ENCODE assay signal across 27 cellular contexts in the genomic region with DNA sequence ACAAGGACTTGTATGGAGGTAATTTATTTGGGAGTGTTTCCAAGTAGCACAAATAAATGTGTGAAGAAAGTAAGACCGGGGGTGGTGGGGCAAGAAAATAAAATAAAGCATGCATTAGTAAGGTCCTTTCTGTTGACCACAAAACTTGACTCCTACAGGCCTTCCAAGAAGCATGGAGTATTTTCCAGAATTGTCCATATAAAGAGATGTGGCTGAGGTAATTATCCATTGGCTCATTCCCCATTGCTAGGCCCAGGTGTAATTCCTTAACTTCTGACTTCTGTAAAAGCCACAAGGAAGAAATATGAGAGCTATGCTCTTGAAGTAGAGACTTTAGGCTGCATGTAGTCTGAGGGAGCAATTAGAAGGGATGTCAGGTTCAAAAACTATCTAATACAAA.
"Had no signal": no experiment of that assay in that cellular context is flagged by ENCODE, and none has a peak within 500 bp of the region (broad histone marks: within the 10 kb centered on the region; RNA-seq: fewer than 3 reads in every experiment).

No MANE protein-coding gene starts in this region.

- H3K27ac ChIP-seq: PC-9, SJCRH30, SK-N-MC, WERI-Rb-1 had no signal

- H3K27me3 ChIP-seq: SJCRH30 had no signal

- DNase-seq: activated CD4-positive, alpha-beta T cell treated with anti-CD3 and anti-CD28 coated beads, Interleukin-2, amount 10 ng/mL, durations not matched to agents 24 days and 14 days; activated CD4-positive, alpha-beta T cell treated with anti-CD3 and anti-CD28 coated beads, Interleukin-2, amount 50 U/mL, for 4 hours; activated CD8-positive, alpha-beta T cell treated with anti-CD3 and anti-CD28 coated beads for 36 hours; activated gamma-delta T cell treated with Interleukin-2 at 50 U/mL for 16 hours; activated naive CD4-positive, alpha-beta T cell treated with anti-CD3 and anti-CD28 coated beads for 36 hours; activated naive CD8-positive, alpha-beta T cell treated with anti-CD3 and anti-CD28 coated beads, Interleukin-2, amount 50 U/mL, for 24 hours; activated T-cell treated with anti-CD3 and anti-CD28 coated beads, Interleukin-2, amount 50 U/mL, for 4 hours; anterior cingulate cortex; caudate nucleus; cerebellar nuclear complex; KG1; NCI-H1092 treated with DMSO at 0.1 percent for 48 hours; NCI-H1417; NCI-H146; NCI-H187; NCI-H2029 treated with DMSO at 0.1 percent for 48 hours; NCI-H2171; NCI-H510A; NCI-H526; NCI-H748 treated with DMSO at 0.1 percent for 48 hours; NK-92 treated with Interleukin-12 subunit alpha and Interleukin-12 subunit beta, amount 100 ng/mL, for 24 hours; PC-9; SHP77; SJCRH30; T1000; WERI-Rb-1 had no signal

- H3K4me2 ChIP-seq: PC-9 had no signal

- H3K36me3 ChIP-seq: SJCRH30, WERI-Rb-1 had no signal

- H3K4me3 ChIP-seq: PC-9, SJCRH30, SK-N-MC had no signal

- H3K9me3 ChIP-seq: SJCRH30 had no signal
